In genomic region chr15:81312790-81313543, GRCh38 we compare ENCODE assay signal across 8 cellular contexts. TPM values are rescaled to one million over a fixed set of nuclear protein-coding genes. Genes with fewer than 3 reads are reported as not detected.
DNase-seq lines count a peak whose midpoint lies in the region; ATAC-seq and TF ChIP-seq lines count a peak whose summit lies in the region.

No MANE protein-coding gene starts in this region.

- no peaks in the 10 kb centered on the region for H3K9me3 Mint-ChIP-seq in stimulated activated naive CD8-positive, alpha-beta T cell treated with anti-CD3 and anti-CD28 coated beads, Interleukin-15, amount 100 ng/mL, for 72 hours
- H3K9me3 Mint-ChIP-seq in activated T-cell treated with anti-CD3 and anti-CD28 coated beads, Interleukin-2, amount 50 U/mL, for 4 hours: no peaks in the 10 kb centered on the region

- TF ChIP-seq CTCF in cardiac fibroblast (IDR thresholded peaks at IDR 0.05; ENCODE audit: low read depth, low read length): no peak

- H3K4me3 Mint-ChIP-seq in stimulated activated naive CD8-positive, alpha-beta T cell treated with anti-CD3 and anti-CD28 coated beads, Interleukin-15, amount 100 ng/mL, for 72 hours: no peak overlapping the region
- no peak overlapping the region for H3K4me3 Mint-ChIP-seq in activated T-cell treated with anti-CD3 and anti-CD28 coated beads, Interleukin-2, amount 50 U/mL, for 4 hours

- no peaks in the 10 kb centered on the region for H3K27me3 Mint-ChIP-seq in stimulated activated naive CD8-positive, alpha-beta T cell treated with anti-CD3 and anti-CD28 coated beads, Interleukin-15, amount 100 ng/mL, for 72 hours
- no peaks in the 10 kb centered on the region for H3K27me3 Mint-ChIP-seq in activated T-cell treated with anti-CD3 and anti-CD28 coated beads, Interleukin-2, amount 50 U/mL, for 4 hours (ENCODE audit: low read depth)

- H3K27ac Mint-ChIP-seq in stimulated activated naive CD8-positive, alpha-beta T cell treated with anti-CD3 and anti-CD28 coated beads, Interleukin-15, amount 100 ng/mL, for 72 hours: peak overlapping the region in 1 of 2 donors; percentile 37

- H3K4me1 Mint-ChIP-seq in stimulated activated naive CD8-positive, alpha-beta T cell treated with anti-CD3 and anti-CD28 coated beads, Interleukin-15, amount 100 ng/mL, for 72 hours: peaks cover 87% of the 10 kb centered on the region
- H3K4me1 Mint-ChIP-seq in activated T-cell treated with anti-CD3 and anti-CD28 coated beads, Interleukin-2, amount 50 U/mL, for 4 hours (ENCODE audit: low read depth): peaks cover 76% of the 10 kb centered on the region

- peak; percentile 7 for ATAC-seq in stimulated activated naive CD8-positive, alpha-beta T cell treated with anti-CD3 and anti-CD28 coated beads, Interleukin-15, Interleukin-2, amounts not matched to agents 100 U/mL and 50 U/mL, for 24 hours
- no peak for ATAC-seq in stimulated activated naive CD8-positive, alpha-beta T cell treated with anti-CD3 and anti-CD28 coated beads, Interleukin-15, amount 100 ng/mL, for 72 hours
- ATAC-seq in GM19023 (IDR thresholded peaks at IDR 0.05; ENCODE audit: unreplicated experiment) (no peak), HG02798 (IDR thresholded peaks at IDR 0.05; ENCODE audit: poor library complexity, unreplicated experiment) (no peak)
- ATAC-seq in activated T-cell treated with anti-CD3 and anti-CD28 coated beads, Interleukin-2, amount 50 U/mL, for 4 hours: no peak

- no peak for DNase-seq in stimulated activated naive CD8-positive, alpha-beta T cell treated with anti-CD3 and anti-CD28 coated beads, Interleukin-15, Interleukin-2, amounts not matched to agents 100 U/mL and 50 U/mL, for 24 hours
- DNase-seq in stimulated activated naive CD8-positive, alpha-beta T cell treated with anti-CD3 and anti-CD28 coated beads, Interleukin-15, amount 100 ng/mL, for 72 hours: no peak
- DNase-seq in cardiac fibroblast (ENCODE audit: low read depth in 2 of 2) (peak; percentile 98 to 99), mesenteric fat pad (ENCODE audit: low spot score) (peak; percentile 90), Ammon's horn (ENCODE audit: low spot score) (no peak)
- no peak for DNase-seq in activated T-cell treated with anti-CD3 and anti-CD28 coated beads, Interleukin-2, amount 50 U/mL, for 4 hours

- no peak overlapping the region for H3K4me3 ChIP-seq in cardiac fibroblast (replicated peaks in 1 of 2; ENCODE audit: low read depth in 2 of 2, low read length in 2 of 2)

- H3K36me3 Mint-ChIP-seq in activated T-cell treated with anti-CD3 and anti-CD28 coated beads, Interleukin-2, amount 50 U/mL, for 4 hours (ENCODE audit: insufficient read depth): peaks cover 39% of the 10 kb centered on the region

RNA-seq across cellular contexts. Expression of gene STARD5, which starts 11.0 kb away (rescaled TPM):
- total RNA-seq in mesenteric fat pad: 3.3 TPM
- total RNA-seq in activated T-cell treated with anti-CD3 and anti-CD28 coated beads, Interleukin-2, amount 50 U/mL, for 4 hours: 1 to 10 TPM; 2.8 to 5.3 (median 3.7) TPM

Comparison
In these comparisons a context has a peak if more than half of its experiments do, and no peak if none do; other contexts are left out.
1. DNase-seq: peak in cardiac fibroblast (2 of 2) and mesenteric fat pad (single experiment); none in stimulated activated naive CD8-positive, alpha-beta T cell treated with anti-CD3 and anti-CD28 coated beads, Interleukin-15, Interleukin-2, amounts not matched to agents 100 U/mL and 50 U/mL, for 24 hours (single experiment), stimulated activated naive CD8-positive, alpha-beta T cell treated with anti-CD3 and anti-CD28 coated beads, Interleukin-15, amount 100 ng/mL, for 72 hours (0 of 2), Ammon's horn (single experiment) and activated T-cell treated with anti-CD3 and anti-CD28 coated beads, Interleukin-2, amount 50 U/mL, for 4 hours (single experiment).